In the genomic region with DNA sequence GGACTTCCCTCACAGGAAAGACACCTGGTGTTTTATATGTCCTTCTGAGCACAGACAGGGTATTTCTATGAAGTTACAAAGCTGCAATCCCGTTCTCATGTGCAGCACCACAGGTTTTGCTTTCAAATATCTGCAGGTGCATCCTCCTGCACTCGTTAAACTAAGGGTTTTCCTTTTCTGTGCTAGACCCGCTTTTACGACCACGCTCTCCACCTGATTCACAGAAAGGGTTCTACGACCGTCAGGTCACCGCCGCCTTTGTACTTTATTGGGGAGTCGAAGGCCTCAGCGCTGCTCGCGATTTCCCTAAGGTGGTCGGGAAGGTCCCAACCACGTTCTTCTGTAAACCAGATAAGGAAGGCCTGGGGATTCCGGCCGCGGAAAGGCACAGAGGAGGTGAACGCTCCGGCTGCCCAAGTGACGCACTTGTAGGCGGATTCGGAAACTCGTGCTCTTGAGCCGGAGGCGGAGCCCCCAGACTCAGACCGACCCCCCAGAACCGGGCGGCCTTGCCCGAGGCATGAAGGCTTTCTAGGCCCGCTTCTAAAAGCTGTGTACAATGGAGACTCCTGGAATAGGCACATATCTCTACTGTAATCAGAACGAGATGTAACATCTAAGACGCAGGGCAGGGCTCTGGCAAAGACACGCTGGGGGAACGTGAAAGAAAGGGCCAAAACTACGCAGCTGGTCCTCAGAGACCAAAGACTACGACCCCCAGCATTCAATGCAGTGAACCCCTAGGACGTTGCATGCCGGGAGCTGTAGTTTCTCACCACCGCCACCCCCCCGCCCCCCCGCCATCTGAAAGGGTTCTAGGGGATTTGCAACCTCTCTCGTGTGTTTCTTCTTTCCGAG, we compare ENCODE assay signal across 8 cellular contexts.
DNase-seq lines count a peak whose midpoint lies in the region; ATAC-seq lines count a peak whose summit lies in the region.

No MANE protein-coding gene starts in this region.

- peak overlapping the region; percentile 78 for H3K4me3 Mint-ChIP-seq in dendritic cell treated with granulocyte-macrophage colony-stimulating factor and Interleukin-4, amounts not matched to agents 40 ng/mL and 50 ng/mL, for 4 days

- DNase-seq in AG08396 (ENCODE audit: low spot score) (peak; percentile 81), GM19238 (ENCODE audit: insufficient read length, low spot score) (peak; percentile 54), NCI-H748 treated with DMSO at 0.1 percent for 48 hours (lab: John Stamatoyannopoulos, UW) (peak; percentile 87), left kidney (ENCODE audit: low read depth, low spot score) (peak; percentile 96)
- DNase-seq in activated CD4-positive, alpha-beta T cell treated with anti-CD3 and anti-CD28 coated beads, Interleukin-2, amount 50 U/mL, for 4 hours = peak; percentile 77 to 78
- peak; percentile 60 to 75 for DNase-seq in stimulated activated CD4-positive, alpha-beta T cell treated with anti-CD3 and anti-CD28 coated beads, Interleukin-1b, Interleukin-23, amount 100 ng/mL, for 4 hours (ENCODE audit: low read depth in 2 of 2)

- peak; percentile 18 for ATAC-seq in HG03521 (IDR thresholded peaks at IDR 0.05; ENCODE audit: unreplicated experiment)

- H3K27me3 Mint-ChIP-seq in dendritic cell treated with granulocyte-macrophage colony-stimulating factor and Interleukin-4, amounts not matched to agents 40 ng/mL and 50 ng/mL, for 4 days = no peaks in the 10 kb centered on the region

- H3K4me1 Mint-ChIP-seq in dendritic cell treated with granulocyte-macrophage colony-stimulating factor and Interleukin-4, amounts not matched to agents 40 ng/mL and 50 ng/mL, for 4 days (ENCODE audit: low read depth) = peaks cover 35% of the 10 kb centered on the region

- H3K36me3 Mint-ChIP-seq in dendritic cell treated with granulocyte-macrophage colony-stimulating factor and Interleukin-4, amounts not matched to agents 40 ng/mL and 50 ng/mL, for 4 days (ENCODE audit: low read depth) = peaks cover 39% of the 10 kb centered on the region

- peak overlapping the region; percentile 99 for H3K27ac Mint-ChIP-seq in dendritic cell treated with granulocyte-macrophage colony-stimulating factor and Interleukin-4, amounts not matched to agents 40 ng/mL and 50 ng/mL, for 4 days

- no peaks in the 10 kb centered on the region for H3K9me3 Mint-ChIP-seq in dendritic cell treated with granulocyte-macrophage colony-stimulating factor and Interleukin-4, amounts not matched to agents 40 ng/mL and 50 ng/mL, for 4 days

- intact Hi-C loops in dendritic cell treated with granulocyte-macrophage colony-stimulating factor and Interleukin-4, amounts not matched to agents 40 ng/mL and 50 ng/mL, for 4 days (cut with micrococcal nuclease) = loop anchor here (2.0 kb wide), 1 partner anchor 156 kb away; no protein-coding TSS in a partner anchor

Comparison
In these comparisons a context has a peak if more than half of its experiments do, and no peak if none do; other contexts are left out.
1. Peak in every context shown above with its lines: DNase-seq and ATAC-seq.